1 cellular context compared by ENCODE assay signal in genomic region chr7:74141705-74142104, GRCh38.
TF ChIP-seq lines count a peak whose summit lies in the region.

No MANE protein-coding gene starts in this region.

TF ChIP-seq in HepG2, 621 proteins besides CTCF, POLR2A, EP300 and RAD21:
- no peak for TF ChIP-seq UBTF (CRISPR knock-in tag; IDR thresholded peaks at IDR 0.05)
- TF ChIP-seq RXRB (CRISPR knock-in tag; IDR thresholded peaks at IDR 0.05; ENCODE audit: borderline replicate concordance), result peak; percentile 51; the same call in 1 of the 2 replicates
TF ChIP-seq in HepG2: peak in this region for 1.
